Comparison of ENCODE assay signal across 29 cellular contexts in the genomic region with DNA sequence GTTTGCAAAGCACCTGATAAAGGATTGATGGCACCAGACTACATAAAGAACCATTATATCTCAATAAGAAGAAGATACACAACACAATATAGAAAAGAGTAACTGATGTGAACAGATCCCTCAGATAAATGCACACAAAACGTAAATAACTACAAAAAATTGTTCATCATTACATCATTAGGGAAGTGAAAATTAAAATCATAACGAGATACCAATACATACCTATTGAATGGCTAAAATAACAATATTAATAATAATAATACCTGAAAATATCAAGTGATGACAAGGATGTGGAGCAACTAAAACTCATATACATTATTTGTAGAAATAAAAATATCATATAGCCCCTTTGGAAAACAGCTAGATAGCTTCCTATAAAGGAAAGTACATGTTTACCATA.
"Had no signal": no experiment of that assay in that cellular context is flagged by ENCODE, and none has a peak within 500 bp of the region (broad histone marks: within the 10 kb centered on the region; RNA-seq: fewer than 3 reads in every experiment).

No MANE protein-coding gene starts in this region.

- H3K4me3 ChIP-seq: colonic mucosa, coronary artery, dorsolateral prefrontal cortex, esophagus muscularis mucosa, esophagus squamous epithelium, gastrocnemius medialis, gastroesophageal sphincter, heart left ventricle, heart right ventricle, hepatocyte had no signal

- H3K4me1 ChIP-seq: colonic mucosa, esophagus muscularis mucosa, esophagus squamous epithelium, foreskin keratinocyte, gastrocnemius medialis, gastroesophageal sphincter, heart left ventricle, heart right ventricle had no signal

- FAIRE-seq: colon, endometrium, endothelial cell of umbilical vein, frontal cortex had no signal

- H3K27ac ChIP-seq: colonic mucosa, coronary artery, dorsolateral prefrontal cortex, epithelial cell of prostate, esophagus muscularis mucosa, esophagus squamous epithelium, foreskin keratinocyte, gastrocnemius medialis, gastroesophageal sphincter, heart left ventricle, heart right ventricle, hepatocyte had no signal

- DNase-seq: colonic mucosa; cortex of kidney; dermis blood vessel endothelial cell; dorsolateral prefrontal cortex; effector CD4-positive, alpha-beta T cell; effector CD8-positive, alpha-beta T cell; effector memory CD4-positive, alpha-beta T cell; effector memory CD8-positive, alpha-beta T cell; endodermal cell; erythroblast; esophagus squamous epithelium; foreskin fibroblast; foreskin keratinocyte; foreskin melanocyte; gastrocnemius medialis; glutamatergic neuron; head of caudate nucleus; heart left ventricle; heart right ventricle had no signal

- H3K4me2 ChIP-seq: hepatocyte had no signal

- H2AFZ ChIP-seq: hepatocyte had no signal

- ATAC-seq: effector memory CD8-positive, alpha-beta T cell; esophagus mucosa; foreskin keratinocyte; gastrocnemius medialis; gastroesophageal sphincter; heart left ventricle; heart right ventricle had no signal

- H3K9me3 ChIP-seq: colonic mucosa, esophagus muscularis mucosa, esophagus squamous epithelium, gastrocnemius medialis, gastroesophageal sphincter, heart left ventricle had no signal

- H3K27me3 ChIP-seq: colonic mucosa, dorsolateral prefrontal cortex, esophagus muscularis mucosa, esophagus squamous epithelium, foreskin keratinocyte, gastrocnemius medialis, gastroesophageal sphincter, heart left ventricle, heart right ventricle, hepatocyte had no signal

- H3K36me3 ChIP-seq: colonic mucosa, esophagus muscularis mucosa, esophagus squamous epithelium, gastrocnemius medialis, gastroesophageal sphincter, heart left ventricle, heart right ventricle had no signal

- H3K79me2 ChIP-seq: hepatocyte had no signal
